In the genomic region with DNA sequence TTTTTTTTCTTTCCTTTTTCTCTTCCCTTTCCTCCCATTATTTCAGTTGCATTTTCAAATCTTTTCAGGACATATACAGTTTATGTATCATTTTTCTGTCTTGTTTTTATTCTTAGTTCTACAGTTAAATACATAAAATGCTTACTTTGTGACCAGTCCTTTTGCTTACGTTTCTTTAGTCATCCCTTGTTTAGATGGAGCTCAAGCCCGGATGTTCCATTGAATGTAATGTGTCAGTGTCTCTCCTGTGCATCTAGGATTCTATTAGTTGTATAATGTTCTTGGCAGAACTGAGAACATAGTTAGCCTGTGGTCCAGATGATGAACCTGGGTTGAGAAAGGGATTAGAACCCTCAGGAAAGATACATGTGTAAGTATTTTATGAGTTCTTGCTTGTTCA, we compare ENCODE assay signal across 22 cellular contexts. TPM values are rescaled to one million over a fixed set of nuclear protein-coding genes. Genes with fewer than 3 reads are reported as not detected.
DNase-seq lines count a peak whose midpoint lies in the region; ATAC-seq and TF ChIP-seq lines count a peak whose summit lies in the region.
"Had no signal": no experiment of that assay in that cellular context is flagged by ENCODE, and none has a peak within 500 bp of the region (broad histone marks: within the 10 kb centered on the region; RNA-seq: fewer than 3 reads in every experiment).

No MANE protein-coding gene starts in this region.

- TF ChIP-seq CTCF in HFFc6 (IDR thresholded peaks at IDR 0.05) (no peak), spleen (IDR thresholded peaks at IDR 0.05 in 8 of 11, conservative IDR thresholded peaks at IDR 0.05 in 3 of 11) (no peak)

- no peak overlapping the region for H3K4me3 ChIP-seq in spleen
- H3K4me3 ChIP-seq: A549; BLaER1 treated with 17β-estradiol and CSF1 and Interleukin-3, amounts not matched to agents 10 nM and 100 nM; GM23248 had no signal

- no peaks in the 10 kb centered on the region for H3K36me3 ChIP-seq in spleen
- H3K36me3 ChIP-seq: BE2C; BLaER1 treated with 17β-estradiol and CSF1 and Interleukin-3, amounts not matched to agents 10 nM and 100 nM had no signal

- H3K9me3 ChIP-seq in spleen = peaks cover 0 to 27% (median 9%) of the 10 kb centered on the region in 8 donors
- H3K9me3 ChIP-seq: A549, BE2C had no signal

- DNase-seq in ELR (ENCODE audit: low read depth) (peak; percentile 50), HFFc6 (peak; percentile 13), iris pigment epithelial cell (ENCODE audit: low read depth) (peak; percentile 27), spleen (no peak)
- DNase-seq: 8988T; ACHN; AML-193; BE2C; CD4-positive, alpha-beta T cell; CD8-positive, alpha-beta memory T cell; DMS 273 treated with DMSO at 0.1 percent for 48 hours; DMS79; EL; GF-D8; GM23248; H7 had no signal

- intact Hi-C loops in spleen (cut with DNase I; ENCODE audit: low total_unique reads) = no loop called here

- H3K9me3 Mint-ChIP-seq in HFFc6 = peaks cover 9% of the 10 kb centered on the region

- peaks cover 32% of the 10 kb centered on the region for H3K36me3 Mint-ChIP-seq in HFFc6 (ENCODE audit: low read depth)
- H3K36me3 Mint-ChIP-seq: CD14-positive monocyte; CD8-positive, alpha-beta memory T cell had no signal

- H3K4me3 Mint-ChIP-seq in HFFc6 = peak overlapping the region; percentile 50
- H3K4me3 Mint-ChIP-seq: CD14-positive monocyte; CD4-positive, alpha-beta T cell; CD8-positive, alpha-beta memory T cell had no signal

- H3K27ac Mint-ChIP-seq in HFFc6 = peak overlapping the region; percentile 87
- H3K27ac Mint-ChIP-seq: CD14-positive monocyte; CD4-positive, alpha-beta T cell; CD8-positive, alpha-beta memory T cell had no signal

- WGBS in spleen, 5 donors = 89 to 95% (median 92%) methylated on average over 2 of the region's 2 CpGs

- H3K27ac ChIP-seq in spleen = no peak overlapping the region
- H3K27ac ChIP-seq: A549; BLaER1 treated with 17β-estradiol and CSF1 and Interleukin-3, amounts not matched to agents 10 nM and 100 nM; GM23248 had no signal

- H3K4me1 Mint-ChIP-seq in HFFc6 (ENCODE audit: low read depth) = peaks cover 38% of the 10 kb centered on the region
- H3K4me1 Mint-ChIP-seq: CD14-positive monocyte; CD8-positive, alpha-beta memory T cell had no signal

- no peaks in the 10 kb centered on the region for H3K27me3 Mint-ChIP-seq in HFFc6 (ENCODE audit: insufficient read depth)

- ATAC-seq in GM21528 (IDR thresholded peaks at IDR 0.05; ENCODE audit: low FRiP score, unreplicated experiment) (no peak), HG03469 (IDR thresholded peaks at IDR 0.05; ENCODE audit: unreplicated experiment) (no peak)
- ATAC-seq: A549, HCT116 had no signal

- no peak for TF ChIP-seq POLR2A in spleen (IDR thresholded peaks at IDR 0.05)

- no peaks in the 10 kb centered on the region for H3K4me1 ChIP-seq in spleen
- H3K4me1 ChIP-seq: A549; BE2C; BLaER1 treated with 17β-estradiol and CSF1 and Interleukin-3, amounts not matched to agents 10 nM and 100 nM had no signal

- no peaks in the 10 kb centered on the region for H3K27me3 ChIP-seq in spleen (replicated peaks in 1 of 7)
- H3K27me3 ChIP-seq: BE2C; BLaER1 treated with 17β-estradiol and CSF1 and Interleukin-3, amounts not matched to agents 10 nM and 100 nM had no signal

RNA-seq across cellular contexts. Expression of a gene that starts 17.8 kb away (rescaled TPM):
- 10 to 100 TPM; 26.4 to 32.9 (median 28.2) TPM for total RNA-seq in HFFc6 (2021; fragmentation: NEBNext Ultra II Directional; extraction: Animal tissue kit (Norgen Biotek cat#: 25700))
- total RNA-seq in spleen = 10 to 100 TPM in 4 of 7 donors, 1 to 10 TPM in 3; 7.4 to 16.4 (median 11.4) TPM
- polyA plus RNA-seq in spleen = 1 to 10 TPM; 1.7 to 3.3 (median 1.7) TPM
- polyA plus RNA-seq: CD14-positive monocyte; CD8-positive, alpha-beta memory T cell had no signal
